Comparison of ENCODE assay signal across 2 cellular contexts in the genomic region with DNA sequence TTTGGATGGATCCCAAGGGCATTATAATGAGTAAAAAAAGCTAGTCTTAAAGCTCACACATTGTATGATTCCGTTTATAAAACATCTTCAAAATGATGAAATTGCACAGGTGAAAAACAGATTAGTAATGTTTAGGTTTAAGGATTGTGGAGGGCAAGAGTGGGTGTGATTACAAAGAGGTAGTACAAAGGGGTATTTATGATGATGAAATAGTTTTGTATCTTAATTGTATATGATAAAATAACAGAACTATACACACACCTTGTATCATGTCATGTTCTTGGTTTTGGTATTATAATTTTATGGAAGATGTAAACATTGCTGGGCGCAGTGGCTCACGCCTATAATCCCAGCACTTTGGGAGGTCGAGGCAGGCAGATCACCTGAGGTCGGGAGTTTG.
TF ChIP-seq lines count a peak whose summit lies in the region.

No MANE protein-coding gene starts in this region.

TF ChIP-seq in HepG2, 621 proteins besides CTCF, POLR2A, EP300 and RAD21:
- no peak for TF ChIP-seq POLR2G (IDR thresholded peaks at IDR 0.05; ENCODE audit: low read depth, low read length)
- TF ChIP-seq ZNF101 (CRISPR knock-in tag; IDR thresholded peaks at IDR 0.05; ENCODE audit: borderline replicate concordance, low read depth), result no peak
- peak; percentile 65 for TF ChIP-seq ATF7 (IDR thresholded peaks at IDR 0.05)
- no peak for TF ChIP-seq ATF7 (CRISPR knock-in tag; IDR thresholded peaks at IDR 0.05)
- TF ChIP-seq ZNF775 (CRISPR knock-in tag; IDR thresholded peaks at IDR 0.05; ENCODE audit: borderline replicate concordance), result no peak

TF ChIP-seq in K562, 482 proteins besides CTCF, POLR2A, EP300 and RAD21:
- TF ChIP-seq CEBPB (tag; IDR thresholded peaks at IDR 0.05) (peak; percentile 68), CREB1 (IDR thresholded peaks at IDR 0.05) (no peak), CREB1 (CRISPR knock-in tag; IDR thresholded peaks at IDR 0.05) (no peak), MEIS2 (IDR thresholded peaks at IDR 0.05; ENCODE audit: partially characterized antibody) (no peak), ZEB2 (IDR thresholded peaks at IDR 0.05) (no peak), E2F8 (IDR thresholded peaks at IDR 0.05; ENCODE audit: low read depth, partially characterized antibody) (no peak), HINFP (tag; conservative IDR thresholded peaks at IDR 0.05; ENCODE audit: low read depth) (no peak), CBFB (CRISPR knock-in tag; IDR thresholded peaks at IDR 0.05) (no peak), HDAC3 (IDR thresholded peaks at IDR 0.05; ENCODE audit: borderline replicate concordance, partially characterized antibody) (no peak), NCOR1 (IDR thresholded peaks at IDR 0.05) (no peak), CEBPG (CRISPR knock-in tag; IDR thresholded peaks at IDR 0.05) (no peak), CEBPG (tag; conservative IDR thresholded peaks at IDR 0.05 in 1 of 2, IDR thresholded peaks at IDR 0.05 in 1 of 2) (peak; percentile 48 to 73; a peak in 3 of 4 replicates), HDAC1 (IDR thresholded peaks at IDR 0.05) (no peak)
- TF ChIP-seq, protein P1, sequence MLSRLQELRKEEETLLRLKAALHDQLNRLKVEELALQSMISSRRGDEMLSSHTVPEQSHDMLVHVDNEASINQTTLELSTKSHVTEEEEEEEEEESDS (CRISPR knock-in tag; IDR thresholded peaks at IDR 0.05), result no peak
- TF ChIP-seq, protein P2, sequence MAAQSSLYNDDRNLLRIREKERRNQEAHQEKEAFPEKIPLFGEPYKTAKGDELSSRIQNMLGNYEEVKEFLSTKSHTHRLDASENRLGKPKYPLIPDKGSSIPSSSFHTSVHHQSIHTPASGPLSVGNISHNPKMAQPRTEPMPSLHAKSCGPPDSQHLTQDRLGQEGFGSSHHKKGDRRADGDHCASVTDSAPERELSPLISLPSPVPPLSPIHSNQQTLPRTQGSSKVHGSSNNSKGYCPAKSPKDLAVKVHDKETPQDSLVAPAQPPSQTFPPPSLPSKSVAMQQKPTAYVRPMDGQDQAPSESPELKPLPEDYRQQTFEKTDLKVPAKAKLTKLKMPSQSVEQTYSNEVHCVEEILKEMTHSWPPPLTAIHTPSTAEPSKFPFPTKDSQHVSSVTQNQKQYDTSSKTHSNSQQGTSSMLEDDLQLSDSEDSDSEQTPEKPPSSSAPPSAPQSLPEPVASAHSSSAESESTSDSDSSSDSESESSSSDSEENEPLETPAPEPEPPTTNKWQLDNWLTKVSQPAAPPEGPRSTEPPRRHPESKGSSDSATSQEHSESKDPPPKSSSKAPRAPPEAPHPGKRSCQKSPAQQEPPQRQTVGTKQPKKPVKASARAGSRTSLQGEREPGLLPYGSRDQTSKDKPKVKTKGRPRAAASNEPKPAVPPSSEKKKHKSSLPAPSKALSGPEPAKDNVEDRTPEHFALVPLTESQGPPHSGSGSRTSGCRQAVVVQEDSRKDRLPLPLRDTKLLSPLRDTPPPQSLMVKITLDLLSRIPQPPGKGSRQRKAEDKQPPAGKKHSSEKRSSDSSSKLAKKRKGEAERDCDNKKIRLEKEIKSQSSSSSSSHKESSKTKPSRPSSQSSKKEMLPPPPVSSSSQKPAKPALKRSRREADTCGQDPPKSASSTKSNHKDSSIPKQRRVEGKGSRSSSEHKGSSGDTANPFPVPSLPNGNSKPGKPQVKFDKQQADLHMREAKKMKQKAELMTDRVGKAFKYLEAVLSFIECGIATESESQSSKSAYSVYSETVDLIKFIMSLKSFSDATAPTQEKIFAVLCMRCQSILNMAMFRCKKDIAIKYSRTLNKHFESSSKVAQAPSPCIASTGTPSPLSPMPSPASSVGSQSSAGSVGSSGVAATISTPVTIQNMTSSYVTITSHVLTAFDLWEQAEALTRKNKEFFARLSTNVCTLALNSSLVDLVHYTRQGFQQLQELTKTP (IDR thresholded peaks at IDR 0.05; ENCODE audit: low read depth in 1 of 2, partially characterized antibody in 2 of 2), result no peak
- TF ChIP-seq, protein P3, sequence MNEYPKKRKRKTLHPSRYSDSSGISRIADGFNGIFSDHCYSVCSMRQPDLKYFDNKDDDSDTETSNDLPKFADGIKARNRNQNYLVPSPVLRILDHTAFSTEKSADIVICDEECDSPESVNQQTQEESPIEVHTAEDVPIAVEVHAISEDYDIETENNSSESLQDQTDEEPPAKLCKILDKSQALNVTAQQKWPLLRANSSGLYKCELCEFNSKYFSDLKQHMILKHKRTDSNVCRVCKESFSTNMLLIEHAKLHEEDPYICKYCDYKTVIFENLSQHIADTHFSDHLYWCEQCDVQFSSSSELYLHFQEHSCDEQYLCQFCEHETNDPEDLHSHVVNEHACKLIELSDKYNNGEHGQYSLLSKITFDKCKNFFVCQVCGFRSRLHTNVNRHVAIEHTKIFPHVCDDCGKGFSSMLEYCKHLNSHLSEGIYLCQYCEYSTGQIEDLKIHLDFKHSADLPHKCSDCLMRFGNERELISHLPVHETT (CRISPR knock-in tag; conservative IDR thresholded peaks at IDR 0.05 in 1 of 2, IDR thresholded peaks at IDR 0.05 in 1 of 2), result no peak
- TF ChIP-seq, protein P4, sequence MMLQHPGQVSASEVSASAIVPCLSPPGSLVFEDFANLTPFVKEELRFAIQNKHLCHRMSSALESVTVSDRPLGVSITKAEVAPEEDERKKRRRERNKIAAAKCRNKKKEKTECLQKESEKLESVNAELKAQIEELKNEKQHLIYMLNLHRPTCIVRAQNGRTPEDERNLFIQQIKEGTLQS (IDR thresholded peaks at IDR 0.05), result peak; percentile 83
- TF ChIP-seq, protein P4 (CRISPR knock-in tag; conservative IDR thresholded peaks at IDR 0.05), result no peak
